1 cellular context compared by ENCODE assay signal in the genomic region with DNA sequence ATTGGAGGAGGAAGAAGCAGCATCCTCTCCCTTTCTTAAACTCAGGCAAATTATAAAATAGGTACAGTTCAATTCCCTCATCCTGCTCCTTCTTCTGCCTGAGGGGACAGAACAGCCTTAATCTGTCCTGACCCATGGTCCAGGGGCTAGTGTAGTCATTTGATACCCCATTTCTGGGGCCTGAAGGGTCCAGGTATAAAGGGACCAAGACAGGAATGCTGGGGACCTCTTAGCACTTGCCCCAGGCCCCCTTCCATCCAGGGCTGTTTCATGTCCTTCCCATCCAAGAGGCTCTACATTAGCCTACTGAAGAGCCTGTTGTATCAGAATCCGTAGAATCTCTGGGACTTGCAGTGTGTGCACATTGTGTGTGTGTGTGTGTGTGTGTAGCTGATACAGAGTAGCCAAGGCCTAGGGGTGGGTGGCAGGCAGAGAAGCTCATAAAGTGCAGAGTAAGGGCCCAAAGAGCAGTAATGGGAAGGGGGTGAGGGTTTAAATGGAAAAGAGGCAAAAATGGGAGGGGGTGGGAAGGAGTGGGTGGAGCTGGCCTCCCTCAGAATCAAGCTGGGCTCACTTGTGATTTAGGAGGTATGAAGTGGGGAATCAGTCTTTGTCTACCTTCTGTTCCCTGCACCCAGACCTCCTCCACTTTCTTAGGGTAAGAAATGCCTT.
TF ChIP-seq lines count a peak whose summit lies in the region.

No MANE protein-coding gene starts in this region.

TF ChIP-seq in GM23338, 12 proteins besides CTCF, POLR2A, EP300 and RAD21:
- TF ChIP-seq, protein P1, sequence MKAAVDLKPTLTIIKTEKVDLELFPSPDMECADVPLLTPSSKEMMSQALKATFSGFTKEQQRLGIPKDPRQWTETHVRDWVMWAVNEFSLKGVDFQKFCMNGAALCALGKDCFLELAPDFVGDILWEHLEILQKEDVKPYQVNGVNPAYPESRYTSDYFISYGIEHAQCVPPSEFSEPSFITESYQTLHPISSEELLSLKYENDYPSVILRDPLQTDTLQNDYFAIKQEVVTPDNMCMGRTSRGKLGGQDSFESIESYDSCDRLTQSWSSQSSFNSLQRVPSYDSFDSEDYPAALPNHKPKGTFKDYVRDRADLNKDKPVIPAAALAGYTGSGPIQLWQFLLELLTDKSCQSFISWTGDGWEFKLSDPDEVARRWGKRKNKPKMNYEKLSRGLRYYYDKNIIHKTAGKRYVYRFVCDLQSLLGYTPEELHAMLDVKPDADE (IDR thresholded peaks at IDR 0.05), result no peak
- TF ChIP-seq, protein P2, sequence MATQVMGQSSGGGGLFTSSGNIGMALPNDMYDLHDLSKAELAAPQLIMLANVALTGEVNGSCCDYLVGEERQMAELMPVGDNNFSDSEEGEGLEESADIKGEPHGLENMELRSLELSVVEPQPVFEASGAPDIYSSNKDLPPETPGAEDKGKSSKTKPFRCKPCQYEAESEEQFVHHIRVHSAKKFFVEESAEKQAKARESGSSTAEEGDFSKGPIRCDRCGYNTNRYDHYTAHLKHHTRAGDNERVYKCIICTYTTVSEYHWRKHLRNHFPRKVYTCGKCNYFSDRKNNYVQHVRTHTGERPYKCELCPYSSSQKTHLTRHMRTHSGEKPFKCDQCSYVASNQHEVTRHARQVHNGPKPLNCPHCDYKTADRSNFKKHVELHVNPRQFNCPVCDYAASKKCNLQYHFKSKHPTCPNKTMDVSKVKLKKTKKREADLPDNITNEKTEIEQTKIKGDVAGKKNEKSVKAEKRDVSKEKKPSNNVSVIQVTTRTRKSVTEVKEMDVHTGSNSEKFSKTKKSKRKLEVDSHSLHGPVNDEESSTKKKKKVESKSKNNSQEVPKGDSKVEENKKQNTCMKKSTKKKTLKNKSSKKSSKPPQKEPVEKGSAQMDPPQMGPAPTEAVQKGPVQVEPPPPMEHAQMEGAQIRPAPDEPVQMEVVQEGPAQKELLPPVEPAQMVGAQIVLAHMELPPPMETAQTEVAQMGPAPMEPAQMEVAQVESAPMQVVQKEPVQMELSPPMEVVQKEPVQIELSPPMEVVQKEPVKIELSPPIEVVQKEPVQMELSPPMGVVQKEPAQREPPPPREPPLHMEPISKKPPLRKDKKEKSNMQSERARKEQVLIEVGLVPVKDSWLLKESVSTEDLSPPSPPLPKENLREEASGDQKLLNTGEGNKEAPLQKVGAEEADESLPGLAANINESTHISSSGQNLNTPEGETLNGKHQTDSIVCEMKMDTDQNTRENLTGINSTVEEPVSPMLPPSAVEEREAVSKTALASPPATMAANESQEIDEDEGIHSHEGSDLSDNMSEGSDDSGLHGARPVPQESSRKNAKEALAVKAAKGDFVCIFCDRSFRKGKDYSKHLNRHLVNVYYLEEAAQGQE (IDR thresholded peaks at IDR 0.05; ENCODE audit: unreplicated experiment), result no peak
- TF ChIP-seq ZNF114 (CRISPR knock-in tag; IDR thresholded peaks at IDR 0.05) (no peak), ZNF331 (CRISPR knock-in tag; IDR thresholded peaks at IDR 0.05; ENCODE audit: low read depth) (no peak), POLR2AphosphoS5 (IDR thresholded peaks at IDR 0.05; ENCODE audit: low read depth) (no peak), EZH2 (IDR thresholded peaks at IDR 0.05; ENCODE audit: low read depth, unreplicated experiment) (no peak), NANOG (IDR thresholded peaks at IDR 0.05; ENCODE audit: borderline replicate concordance) (no peak), STAT1 (IDR thresholded peaks at IDR 0.05; ENCODE audit: unreplicated experiment) (no peak), JUNB (IDR thresholded peaks at IDR 0.05; ENCODE audit: unreplicated experiment) (no peak), CREB1 (CRISPR knock-in tag; IDR thresholded peaks at IDR 0.05; ENCODE audit: low read depth) (no peak)
